12 cellular contexts compared by ENCODE assay signal in genomic region chr7:50145801-50146338, GRCh38. TPM values are rescaled to one million over a fixed set of nuclear protein-coding genes. Genes with fewer than 3 reads are reported as not detected.
DNase-seq lines count a peak whose midpoint lies in the region; ATAC-seq and FAIRE-seq lines count a peak whose summit lies in the region.
"Had no signal": no experiment of that assay in that cellular context is flagged by ENCODE, and none has a peak within 500 bp of the region (broad histone marks: within the 10 kb centered on the region; RNA-seq: fewer than 3 reads in every experiment).

No MANE protein-coding gene starts in this region.

- FAIRE-seq in HTR-8/SVneo (lab: Jason Lieb, UNC), result no peak
- FAIRE-seq: endothelial cell of umbilical vein had no signal

- peaks cover 89% of the 10 kb centered on the region for H3K4me1 Mint-ChIP-seq in activated naive CD8-positive, alpha-beta T cell treated with anti-CD3 and anti-CD28 coated beads, Interleukin-2, amount 50 U/mL, for 24 hours

- intact Hi-C loops in left ventricle myocardium superior (cut with micrococcal nuclease), result no loop called here

- ATAC-seq in GM18868 (IDR thresholded peaks at IDR 0.05; ENCODE audit: unreplicated experiment), result peak; percentile 12
- peak; percentile 57 for ATAC-seq in GM21526 (IDR thresholded peaks at IDR 0.05; ENCODE audit: low FRiP score, unreplicated experiment)
- peak; percentile 45 for ATAC-seq in HG03196 (IDR thresholded peaks at IDR 0.05; ENCODE audit: unreplicated experiment)
- peak; percentile 14 for ATAC-seq in activated naive CD8-positive, alpha-beta T cell treated with anti-CD3 and anti-CD28 coated beads, Interleukin-2, amount 50 U/mL, for 24 hours
- ATAC-seq in left ventricle myocardium superior, result no peak
- ATAC-seq: naive thymus-derived CD8-positive, alpha-beta T cell had no signal

- no peak overlapping the region for H3K4me3 Mint-ChIP-seq in activated naive CD8-positive, alpha-beta T cell treated with anti-CD3 and anti-CD28 coated beads, Interleukin-2, amount 50 U/mL, for 24 hours
- H3K4me3 Mint-ChIP-seq: naive thymus-derived CD8-positive, alpha-beta T cell had no signal

- no peaks in the 10 kb centered on the region for H3K27me3 Mint-ChIP-seq in activated naive CD8-positive, alpha-beta T cell treated with anti-CD3 and anti-CD28 coated beads, Interleukin-2, amount 50 U/mL, for 24 hours
- H3K27me3 Mint-ChIP-seq: naive thymus-derived CD8-positive, alpha-beta T cell had no signal

- H3K9me3 Mint-ChIP-seq in activated naive CD8-positive, alpha-beta T cell treated with anti-CD3 and anti-CD28 coated beads, Interleukin-2, amount 50 U/mL, for 24 hours, result no peaks in the 10 kb centered on the region
- H3K9me3 Mint-ChIP-seq: naive thymus-derived CD8-positive, alpha-beta T cell had no signal

- H3K36me3 Mint-ChIP-seq in activated naive CD8-positive, alpha-beta T cell treated with anti-CD3 and anti-CD28 coated beads, Interleukin-2, amount 50 U/mL, for 24 hours (ENCODE audit: low read depth), result no peaks in the 10 kb centered on the region
- H3K36me3 Mint-ChIP-seq: naive thymus-derived CD8-positive, alpha-beta T cell had no signal

- DNase-seq in activated naive CD8-positive, alpha-beta T cell treated with anti-CD3 and anti-CD28 coated beads, Interleukin-2, amount 50 U/mL, for 24 hours, result no peak
- DNase-seq in NCI-H1105 (lab: John Stamatoyannopoulos, UW) (no peak), HTR-8/SVneo (ENCODE audit: insufficient read length, low spot score) (no peak), left ventricle myocardium superior (no peak)
- DNase-seq: naive thymus-derived CD8-positive, alpha-beta T cell; NCI-H1694; stimulated activated CD4-positive, alpha-beta T cell treated with anti-CD3 and anti-CD28 coated beads, Interleukin-12 subunit alpha, Interleukin-12 subunit beta, amount 100 ng/mL, for 4 hours; stomach had no signal

- peak overlapping the region; percentile 74 for H3K27ac Mint-ChIP-seq in activated naive CD8-positive, alpha-beta T cell treated with anti-CD3 and anti-CD28 coated beads, Interleukin-2, amount 50 U/mL, for 24 hours

RNA-seq across cellular contexts. Expression of gene ZPBP, which starts 52.8 kb away (rescaled TPM):
- total RNA-seq in left ventricle myocardium superior, result not detected
- total RNA-seq: endothelial cell of umbilical vein; naive thymus-derived CD8-positive, alpha-beta T cell; stomach had no signal
